Comparison of ENCODE assay signal across 8 cellular contexts in the genomic region with DNA sequence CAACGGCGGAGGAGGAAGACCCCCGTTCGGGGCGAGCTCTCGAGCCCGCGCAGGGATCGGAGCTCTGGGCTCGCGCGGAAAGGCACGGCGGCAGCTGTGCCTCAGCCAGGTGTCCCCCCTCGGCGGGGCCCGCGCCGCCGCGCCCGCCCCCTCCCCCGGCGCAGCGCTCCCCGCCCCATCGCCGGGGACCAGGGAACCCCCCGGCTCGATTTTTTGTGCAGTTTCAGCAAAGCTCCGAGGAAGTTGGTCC.
A peak's percentile ranks its signal among the peaks of the same experiment; 100 is the strongest.
DNase-seq lines count a peak whose midpoint lies in the region; ATAC-seq and TF ChIP-seq lines count a peak whose summit lies in the region.

No MANE protein-coding gene starts in this region.

- H3K4me3 Mint-ChIP-seq in brain = peak overlapping the region; percentile 85 to 90 (median 87)

- peak overlapping the region; percentile 80 to 99 (median 93) for H3K27ac Mint-ChIP-seq in brain

- peak; percentile 68 for DNase-seq in NCI-H1092 (lab: John Stamatoyannopoulos, UW)
- no peak for DNase-seq in NCI-H1092 treated with DMSO at 0.1 percent for 48 hours (lab: John Stamatoyannopoulos, UW)
- no peak for DNase-seq in lower lobe of right lung
- no peak for DNase-seq in vagina (ENCODE audit: extremely low spot score in 2 of 2)
- no peak for DNase-seq in ACHN
- DNase-seq in NCI-H345 treated with DMSO at 0.1 percent for 48 hours (lab: John Stamatoyannopoulos, UW; ENCODE audit: unreplicated experiment) = no peak

- TF ChIP-seq CTCF in brain (conservative IDR thresholded peaks at IDR 0.05) (no peak), lower lobe of right lung (IDR thresholded peaks at IDR 0.05) (no peak), vagina (IDR thresholded peaks at IDR 0.05) (no peak)

- peaks cover 48% of the 10 kb centered on the region for H3K27me3 Mint-ChIP-seq in brain

- H3K36me3 ChIP-seq in lower lobe of right lung (no peaks in the 10 kb centered on the region), vagina (no peaks in the 10 kb centered on the region)

- in situ Hi-C loops in ACHN (cut with HindIII; ENCODE audit: low pct_ligation_motif_present, low pct_unique_long_range_greater_than_20kb, low sequenced_read_pairs) = no loop called here

- peaks cover 70% of the 10 kb centered on the region for H3K4me1 Mint-ChIP-seq in brain

- H3K4me3 ChIP-seq in lower lobe of right lung (peak overlapping the region; percentile 92), vagina (peak overlapping the region; percentile 93 to 95)

- intact Hi-C loops in lower lobe of right lung (cut with DNase I) = no loop called here
- intact Hi-C loops in vagina (cut with DNase I) = loop anchor here (2.0 kb wide), 2 partner anchors 44 to 128 kb away; partner anchors contain the start of gene TRIM13

- H3K27me3 ChIP-seq in lower lobe of right lung (ENCODE audit: low read depth) = peaks cover 25% of the 10 kb centered on the region
- no peaks in the 10 kb centered on the region for H3K27me3 ChIP-seq in vagina

- peak; percentile 16 for ATAC-seq in HG03432 (IDR thresholded peaks at IDR 0.05; ENCODE audit: unreplicated experiment)
- peak; percentile 15 to 24 for ATAC-seq in lower lobe of right lung

- H3K9me3 ChIP-seq in lower lobe of right lung (no peaks in the 10 kb centered on the region), vagina (no peaks in the 10 kb centered on the region)

- H3K36me3 Mint-ChIP-seq in brain = peaks cover 7% of the 10 kb centered on the region

- H3K27ac ChIP-seq in lower lobe of right lung (peak overlapping the region; percentile 100), vagina (peak overlapping the region; percentile 98)

- peaks cover 4 to 23% (median 13%) of the 10 kb centered on the region in 5 experiments for H3K9me3 Mint-ChIP-seq in brain

- H3K4me1 ChIP-seq in lower lobe of right lung (peaks cover 61% of the 10 kb centered on the region), vagina (peaks cover 41% of the 10 kb centered on the region)

- TF ChIP-seq POLR2A in vagina (IDR thresholded peaks at IDR 0.05) = no peak
